In genomic region chr11:86592047-86592564, GRCh38 we compare ENCODE assay signal across 8 cellular contexts.
DNase-seq lines count a peak whose midpoint lies in the region; ATAC-seq and TF ChIP-seq lines count a peak whose summit lies in the region.

No MANE protein-coding gene starts in this region.

- H3K9me3 Mint-ChIP-seq in activated CD8-positive, alpha-beta T cell treated with anti-CD3 and anti-CD28 coated beads for 36 hours = no peaks in the 10 kb centered on the region
- no peaks in the 10 kb centered on the region for H3K9me3 Mint-ChIP-seq in activated CD8-positive, alpha-beta T cell treated with anti-CD3 and anti-CD28 coated beads, Interleukin-2, amount 10 ng/mL, durations not matched to agents 7 days and 5 days (ENCODE audit: insufficient read depth)

- H3K27me3 ChIP-seq in suprapubic skin (no peaks in the 10 kb centered on the region), BE2C (no peaks in the 10 kb centered on the region)

- H3K27ac ChIP-seq in suprapubic skin = peak overlapping the region; percentile 5

- no peak for DNase-seq in activated CD8-positive, alpha-beta T cell treated with anti-CD3 and anti-CD28 coated beads for 36 hours
- DNase-seq in activated CD8-positive, alpha-beta T cell treated with anti-CD3 and anti-CD28 coated beads, Interleukin-2, amount 10 ng/mL, durations not matched to agents 7 days and 5 days = no peak
- peak; percentile 77 for DNase-seq in OCI-M1 (lab: John Stamatoyannopoulos, UW)
- peak; percentile 26 for DNase-seq in fibroblast of peridontal ligament (ENCODE audit: extremely low read depth)
- no peak for DNase-seq in suprapubic skin (ENCODE audit: low spot score in 2 of 2)
- no peak for DNase-seq in BE2C
- no peak for DNase-seq in stimulated activated CD4-positive, alpha-beta T cell treated with anti-CD3 and anti-CD28 coated beads, Interleukin-2, amount 100 ng/mL, for 24 hours

- H3K36me3 ChIP-seq in suprapubic skin (no peaks in the 10 kb centered on the region), BE2C (no peaks in the 10 kb centered on the region)

- WGBS in suprapubic skin = 56% methylated on average over 1 of the region's 1 CpG

- intact Hi-C loops in activated CD8-positive, alpha-beta T cell treated with anti-CD3 and anti-CD28 coated beads for 36 hours (cut with micrococcal nuclease) = loop anchor here (5.0 kb wide), 1 partner anchor 135 kb away; no protein-coding TSS in a partner anchor

- no peak for TF ChIP-seq CTCF in activated CD8-positive, alpha-beta T cell treated with anti-CD3 and anti-CD28 coated beads for 36 hours (IDR thresholded peaks at IDR 0.05)
- TF ChIP-seq CTCF in suprapubic skin (IDR thresholded peaks at IDR 0.05) = no peak
- TF ChIP-seq CTCF in BE2C (IDR thresholded peaks at IDR 0.05; ENCODE audit: low read depth, low read length) = no peak

- TF ChIP-seq EP300 in suprapubic skin (IDR thresholded peaks at IDR 0.05) = no peak

- no peak overlapping the region for H3K4me3 ChIP-seq in suprapubic skin
- no peak overlapping the region for H3K4me3 ChIP-seq in BE2C (ENCODE audit: low read depth, low read length)

- no peaks in the 10 kb centered on the region for H3K9me3 ChIP-seq in suprapubic skin
- H3K9me3 ChIP-seq in BE2C = no peaks in the 10 kb centered on the region

- no peak for ATAC-seq in activated CD8-positive, alpha-beta T cell treated with anti-CD3 and anti-CD28 coated beads for 36 hours
- no peak for ATAC-seq in activated CD8-positive, alpha-beta T cell treated with anti-CD3 and anti-CD28 coated beads, Interleukin-2, amount 10 ng/mL, durations not matched to agents 7 days and 5 days
- ATAC-seq in HG03175 (IDR thresholded peaks at IDR 0.05; ENCODE audit: unreplicated experiment) = no peak

- H3K27ac Mint-ChIP-seq in activated CD8-positive, alpha-beta T cell treated with anti-CD3 and anti-CD28 coated beads for 36 hours = peak overlapping the region; percentile 67
- no peak overlapping the region for H3K27ac Mint-ChIP-seq in activated CD8-positive, alpha-beta T cell treated with anti-CD3 and anti-CD28 coated beads, Interleukin-2, amount 10 ng/mL, durations not matched to agents 7 days and 5 days

- H3K4me1 ChIP-seq in suprapubic skin (peaks cover 11% of the 10 kb centered on the region), BE2C (peaks cover 12% of the 10 kb centered on the region)

- H3K4me3 Mint-ChIP-seq in activated CD8-positive, alpha-beta T cell treated with anti-CD3 and anti-CD28 coated beads for 36 hours = no peak overlapping the region
- H3K4me3 Mint-ChIP-seq in activated CD8-positive, alpha-beta T cell treated with anti-CD3 and anti-CD28 coated beads, Interleukin-2, amount 10 ng/mL, durations not matched to agents 7 days and 5 days = no peak overlapping the region

- POLR2A ChIA-PET in activated CD8-positive, alpha-beta T cell treated with anti-CD3 and anti-CD28 coated beads for 36 hours (lab: Charles Lee) = interaction anchor here (0.7 to 0.8 kb wide), 2 partner anchors 9 to 27 kb away, joined by 3 read pairs; no protein-coding TSS in a partner anchor
- POLR2A ChIA-PET in activated CD8-positive, alpha-beta T cell treated with anti-CD3 and anti-CD28 coated beads, Interleukin-2, amount 10 ng/mL, durations not matched to agents 7 days and 5 days (lab: Charles Lee) = no interaction called here

- H3K36me3 Mint-ChIP-seq in activated CD8-positive, alpha-beta T cell treated with anti-CD3 and anti-CD28 coated beads for 36 hours (ENCODE audit: low read depth) = peaks cover 2% of the 10 kb centered on the region
- H3K36me3 Mint-ChIP-seq in activated CD8-positive, alpha-beta T cell treated with anti-CD3 and anti-CD28 coated beads, Interleukin-2, amount 10 ng/mL, durations not matched to agents 7 days and 5 days (ENCODE audit: low read depth) = no peaks in the 10 kb centered on the region

- CTCF ChIA-PET in activated CD8-positive, alpha-beta T cell treated with anti-CD3 and anti-CD28 coated beads for 36 hours (lab: Charles Lee) = interaction anchor here (1.7 to 2.1 kb wide), 2 partner anchors 17 to 737 kb away, joined by 6 to 17 read pairs; partner anchors contain the start of gene CCDC83
- CTCF ChIA-PET in activated CD8-positive, alpha-beta T cell treated with anti-CD3 and anti-CD28 coated beads, Interleukin-2, amount 10 ng/mL, durations not matched to agents 7 days and 5 days (lab: Charles Lee) = interaction anchor here (1.9 kb wide), 1 partner anchor 17 kb away, joined by 14 read pairs; no protein-coding TSS in a partner anchor

- H3K27me3 Mint-ChIP-seq in activated CD8-positive, alpha-beta T cell treated with anti-CD3 and anti-CD28 coated beads for 36 hours = no peaks in the 10 kb centered on the region
- H3K27me3 Mint-ChIP-seq in activated CD8-positive, alpha-beta T cell treated with anti-CD3 and anti-CD28 coated beads, Interleukin-2, amount 10 ng/mL, durations not matched to agents 7 days and 5 days (ENCODE audit: low read depth) = no peaks in the 10 kb centered on the region

- peaks cover 28% of the 10 kb centered on the region for H3K4me1 Mint-ChIP-seq in activated CD8-positive, alpha-beta T cell treated with anti-CD3 and anti-CD28 coated beads for 36 hours (ENCODE audit: low read depth)
- H3K4me1 Mint-ChIP-seq in activated CD8-positive, alpha-beta T cell treated with anti-CD3 and anti-CD28 coated beads, Interleukin-2, amount 10 ng/mL, durations not matched to agents 7 days and 5 days (ENCODE audit: low read depth) = peaks cover 20% of the 10 kb centered on the region

- no peak for TF ChIP-seq POLR2A in suprapubic skin (IDR thresholded peaks at IDR 0.05)

Comparison
In these comparisons a context has a peak if more than half of its experiments do, and no peak if none do; other contexts are left out.
1. DNase-seq: peak in OCI-M1 (single experiment) and fibroblast of peridontal ligament (single experiment); none in activated CD8-positive, alpha-beta T cell treated with anti-CD3 and anti-CD28 coated beads for 36 hours (single experiment), activated CD8-positive, alpha-beta T cell treated with anti-CD3 and anti-CD28 coated beads, Interleukin-2, amount 10 ng/mL, durations not matched to agents 7 days and 5 days (single experiment), suprapubic skin (0 of 2), BE2C (single experiment) and stimulated activated CD4-positive, alpha-beta T cell treated with anti-CD3 and anti-CD28 coated beads, Interleukin-2, amount 100 ng/mL, for 24 hours (0 of 2).